8 cellular contexts compared by ENCODE assay signal in the genomic region with DNA sequence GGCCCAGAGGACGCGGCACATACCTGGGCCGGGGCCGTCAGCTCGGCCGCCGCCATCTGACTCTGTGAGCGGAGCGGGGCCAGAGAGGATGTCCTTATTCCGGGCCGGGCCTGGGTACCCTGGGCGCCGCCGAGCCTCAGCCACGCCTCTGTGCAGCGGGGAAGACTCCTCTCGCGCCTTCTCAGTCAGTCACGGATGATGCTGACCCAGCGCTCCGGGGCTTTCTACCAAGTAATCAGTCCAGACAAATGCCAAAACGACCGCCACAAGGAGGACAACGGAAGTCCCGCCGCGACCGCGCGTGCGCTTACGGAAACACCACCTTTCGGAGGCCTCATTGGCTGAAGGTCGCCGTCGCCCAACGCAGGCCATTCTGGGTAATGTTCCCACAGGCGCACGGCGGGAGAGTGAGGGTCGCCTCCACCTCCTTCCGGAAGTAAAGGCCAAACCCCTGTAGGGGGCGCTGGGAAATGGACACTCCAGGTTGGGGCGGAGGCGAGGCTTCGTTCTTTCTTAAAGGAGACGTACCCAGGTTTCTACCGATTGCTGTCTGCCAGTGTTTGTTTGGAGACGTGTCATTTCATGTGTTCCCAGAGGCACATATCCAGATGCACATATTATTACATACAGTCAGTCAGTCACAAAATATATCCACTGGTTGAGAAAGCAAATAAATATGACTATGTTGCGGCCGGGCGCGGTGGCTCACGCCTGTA. TPM values are rescaled to one million over a fixed set of nuclear protein-coding genes. Genes with fewer than 3 reads are reported as not detected.
A peak's percentile ranks its signal among the peaks of the same experiment; 100 is the strongest.
DNase-seq lines count a peak whose midpoint lies in the region; ATAC-seq, FAIRE-seq and TF ChIP-seq lines count a peak whose summit lies in the region.

ZNF256 (minus strand) TSS at position 288 of the 716 bp plus-strand sequence; CDS start at position 56, 232 bp downstream.

- H3K4me1 Mint-ChIP-seq in T-helper 17 cell (no peaks in the 10 kb centered on the region), progenitor cell of endocrine pancreas (ENCODE audit: low read depth) (peaks cover 7% of the 10 kb centered on the region)

- DNase-seq in H54 (ENCODE audit: insufficient read length, low spot score) = peak; percentile 99
- DNase-seq in NAMALWA (ENCODE audit: low spot score) = peak; percentile 79
- DNase-seq in T-helper 17 cell = peak; percentile 54 to 71 (median 71)
- DNase-seq in left ventricle myocardium superior = peak; percentile 98
- peak; percentile 93 for DNase-seq in progenitor cell of endocrine pancreas (ENCODE audit: low spot score, unreplicated experiment)
- DNase-seq in upper lobe of right lung = peak; percentile 95

- ATAC-seq in T-helper 17 cell (peak; percentile 96), left ventricle myocardium superior (peak; percentile 99), upper lobe of right lung (peak; percentile 99)

- TF ChIP-seq CTCF in progenitor cell of endocrine pancreas (IDR thresholded peaks at IDR 0.05; ENCODE audit: unreplicated experiment) (peak; percentile 68), upper lobe of right lung (IDR thresholded peaks at IDR 0.05) (peak; percentile 65)

- no peaks in the 10 kb centered on the region for H3K27me3 Mint-ChIP-seq in T-helper 17 cell
- H3K27me3 Mint-ChIP-seq in progenitor cell of endocrine pancreas = no peaks in the 10 kb centered on the region

- peaks cover 8% of the 10 kb centered on the region for H3K9me3 ChIP-seq in T-helper 17 cell (ENCODE audit: control insufficient read depth, low read length, poor library complexity, severe bottlenecking)
- H3K9me3 ChIP-seq in upper lobe of right lung = peaks cover under 1% of the 10 kb centered on the region

- intact Hi-C loops in left ventricle myocardium superior (cut with micrococcal nuclease) = no loop called here
- intact Hi-C loops in upper lobe of right lung (cut with DNase I) = no loop called here

- H3K27me3 ChIP-seq in upper lobe of right lung = no peaks in the 10 kb centered on the region

- FAIRE-seq in G401.6 (lab: Jason Lieb, UNC) = peak; percentile 98
- peak; percentile 72 for FAIRE-seq in H54 (lab: Jason Lieb, UNC)

- peaks cover 9% of the 10 kb centered on the region for H3K4me1 ChIP-seq in upper lobe of right lung

- H3K4me3 Mint-ChIP-seq in T-helper 17 cell (peak within 1 kb of the TSS; percentile 87), progenitor cell of endocrine pancreas (ENCODE audit: low read depth) (peak within 1 kb of the TSS; percentile 93)

- no peaks in the 10 kb centered on the region for H3K36me3 ChIP-seq in upper lobe of right lung

- peak within 1 kb of the TSS; percentile 79 for H3K4me3 ChIP-seq in upper lobe of right lung

- H3K27ac Mint-ChIP-seq in T-helper 17 cell (peak within 1 kb of the TSS; percentile 57), progenitor cell of endocrine pancreas (peak within 1 kb of the TSS; percentile 92)

- peak within 1 kb of the TSS; percentile 34 for H3K27ac ChIP-seq in angular gyrus (ENCODE audit: low read depth, low read length)
- peak within 1 kb of the TSS; percentile 87 for H3K27ac ChIP-seq in upper lobe of right lung

- peaks cover 7% of the 10 kb centered on the region for H3K36me3 Mint-ChIP-seq in T-helper 17 cell (ENCODE audit: low read depth)
- peaks cover 47% of the 10 kb centered on the region for H3K36me3 Mint-ChIP-seq in progenitor cell of endocrine pancreas (ENCODE audit: insufficient read depth)

- TF ChIP-seq POLR2A in H54 (IDR thresholded peaks at IDR 0.05; ENCODE audit: low read depth, low read length) = peak; percentile 46

- H3K9me3 Mint-ChIP-seq in progenitor cell of endocrine pancreas (ENCODE audit: low read depth) = peaks cover 40% of the 10 kb centered on the region

RNA-seq across cellular contexts. Expression of gene ZNF256, which starts in this region (rescaled TPM):
- total RNA-seq in T-helper 17 cell (10 to 100 TPM; 11.9 to 12.6 TPM), left ventricle myocardium superior (11.0 TPM), progenitor cell of endocrine pancreas (7.3 and 7.5 TPM in 2 replicates), upper lobe of right lung (5.8 TPM)

Comparison
In these comparisons a context has a peak if more than half of its experiments do, and no peak if none do; other contexts are left out.
1. Peak in every context shown above with its lines: DNase-seq, ATAC-seq, H3K4me3 ChIP-seq and H3K27ac ChIP-seq.